8 cellular contexts compared by ENCODE assay signal in genomic region chr3:17151598-17152373, GRCh38.
A peak's percentile ranks its signal among the peaks of the same experiment; 100 is the strongest.
DNase-seq lines count a peak whose midpoint lies in the region; ATAC-seq and FAIRE-seq lines count a peak whose summit lies in the region.

No MANE protein-coding gene starts in this region.

- H3K36me3 Mint-ChIP-seq in naive thymus-derived CD8-positive, alpha-beta T cell = peaks cover 0 to 20% (median 2%) of the 10 kb centered on the region in 3 donors

- FAIRE-seq in RCC 7860 (lab: Jason Lieb, UNC) (no peak), urothelium cell line (lab: Jason Lieb, UNC) (no peak)

- ATAC-seq in HG03565 (IDR thresholded peaks at IDR 0.05; ENCODE audit: unreplicated experiment) = peak; percentile 97
- peak; percentile 88 to 91 for ATAC-seq in naive thymus-derived CD8-positive, alpha-beta T cell

- POLR2A ChIA-PET in naive thymus-derived CD8-positive, alpha-beta T cell (lab: Charles Lee) = interaction anchor here (1.2 kb wide), 1 partner anchor 18 kb away, joined by 5 read pairs; no protein-coding TSS in a partner anchor

- H3K9me3 Mint-ChIP-seq in naive thymus-derived CD8-positive, alpha-beta T cell = peaks cover 0 to 3% (median 0%) of the 10 kb centered on the region in 9 donors

- H3K27me3 Mint-ChIP-seq in naive thymus-derived CD8-positive, alpha-beta T cell = no peaks in the 10 kb centered on the region

- H3K4me3 Mint-ChIP-seq in naive thymus-derived CD8-positive, alpha-beta T cell = peak overlapping the region; percentile 56 to 77 (median 66)

- H3K4me1 Mint-ChIP-seq in naive thymus-derived CD8-positive, alpha-beta T cell = peaks cover 21 to 44% (median 37%) of the 10 kb centered on the region in 4 donors

- peak overlapping the region; percentile 77 to 92 (median 88) for H3K27ac Mint-ChIP-seq in naive thymus-derived CD8-positive, alpha-beta T cell

- DNase-seq in NK-92 treated with Interleukin-12 subunit alpha and Interleukin-12 subunit beta, amount 100 ng/mL, for 24 hours (lab: John Stamatoyannopoulos, UW) = peak; percentile 95
- no peak for DNase-seq in NK-92 (lab: John Stamatoyannopoulos, UW; ENCODE audit: unreplicated experiment)
- DNase-seq in activated CD8-positive, alpha-beta memory T cell treated with anti-CD3 and anti-CD28 coated beads, Interleukin-2, amount 50 U/mL, for 4 hours = peak; percentile 80
- DNase-seq in naive thymus-derived CD8-positive, alpha-beta T cell = peak; percentile 31 to 75 (median 65)
- DNase-seq in RCC 7860 (ENCODE audit: low spot score) = no peak
- no peak for DNase-seq in NCI-H2227 (lab: John Stamatoyannopoulos, UW; ENCODE audit: unreplicated experiment)
- no peak for DNase-seq in urothelium cell line (ENCODE audit: low spot score)

Comparison
In these comparisons a context has a peak if more than half of its experiments do, and no peak if none do; other contexts are left out.
1. DNase-seq: peak in NK-92 treated with Interleukin-12 subunit alpha and Interleukin-12 subunit beta, amount 100 ng/mL, for 24 hours (single experiment), activated CD8-positive, alpha-beta memory T cell treated with anti-CD3 and anti-CD28 coated beads, Interleukin-2, amount 50 U/mL, for 4 hours (single experiment) and naive thymus-derived CD8-positive, alpha-beta T cell (10 of 10); none in NK-92 (single experiment), RCC 7860 (single experiment), NCI-H2227 (single experiment) and urothelium cell line (single experiment).